ENCODE assay signal across 21 cellular contexts in the genomic region with DNA sequence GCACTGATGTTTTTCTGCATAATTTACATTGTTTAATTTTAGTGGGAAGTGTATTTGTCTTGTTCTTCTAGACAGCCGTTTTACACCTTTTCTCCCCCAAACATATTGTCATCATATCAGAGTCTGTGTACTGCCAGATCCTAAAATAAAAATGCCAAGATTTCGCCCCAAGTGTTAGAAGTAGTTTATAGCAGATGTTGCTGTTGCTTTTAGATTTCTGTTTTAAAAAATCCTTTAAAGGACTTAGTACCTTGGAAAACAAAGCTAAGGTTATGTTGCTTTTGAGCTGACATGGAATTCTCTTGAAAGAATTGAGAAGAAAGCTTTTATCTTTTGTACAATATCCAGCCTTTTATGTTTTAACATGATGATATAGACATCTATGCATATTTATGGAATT. TPM values are rescaled to one million over a fixed set of nuclear protein-coding genes. Genes with fewer than 3 reads are reported as not detected.
DNase-seq lines count a peak whose midpoint lies in the region; ATAC-seq and TF ChIP-seq lines count a peak whose summit lies in the region.
"Had no signal": no experiment of that assay in that cellular context is flagged by ENCODE, and none has a peak within 500 bp of the region (broad histone marks: within the 10 kb centered on the region; RNA-seq: fewer than 3 reads in every experiment).

No MANE protein-coding gene starts in this region.

- ATAC-seq in activated T-helper 17 cell treated with anti-CD3 and anti-CD28 coated beads, Interleukin-2, amount 50 U/mL, for 72 hours (replicated peaks): no peak
- ATAC-seq in GM18505 (IDR thresholded peaks at IDR 0.05; ENCODE audit: unreplicated experiment) (no peak), GM21619 (IDR thresholded peaks at IDR 0.05; ENCODE audit: unreplicated experiment) (no peak)
- ATAC-seq: CD8-positive, alpha-beta T cell had no signal

- H3K27ac Mint-ChIP-seq in activated T-helper 17 cell treated with anti-CD3 and anti-CD28 coated beads, Interleukin-2, amount 50 U/mL, for 72 hours: peak overlapping the region; percentile 22
- H3K27ac Mint-ChIP-seq: B cell; CD8-positive, alpha-beta T cell had no signal

- in situ Hi-C loops in G401 (cut with HindIII; ENCODE audit: low sequenced_read_pairs): no loop called here

- H3K36me3 Mint-ChIP-seq in activated T-helper 17 cell treated with anti-CD3 and anti-CD28 coated beads, Interleukin-2, amount 50 U/mL, for 72 hours (ENCODE audit: low read depth): peaks cover 65% of the 10 kb centered on the region

- no peaks in the 10 kb centered on the region for H3K27me3 ChIP-seq in dorsolateral prefrontal cortex
- H3K27me3 ChIP-seq: BLaER1 had no signal

- peak overlapping the region in 5 of 59 donors; percentile 2 to 25 (median 19) for H3K4me3 ChIP-seq in dorsolateral prefrontal cortex
- H3K4me3 ChIP-seq: BLaER1, GM23248 had no signal

- H3K9me3 Mint-ChIP-seq in activated T-helper 17 cell treated with anti-CD3 and anti-CD28 coated beads, Interleukin-2, amount 50 U/mL, for 72 hours: no peaks in the 10 kb centered on the region
- H3K9me3 Mint-ChIP-seq: CD4-positive, CD25-positive, alpha-beta regulatory T cell; CD8-positive, alpha-beta T cell had no signal

- no peak for TF ChIP-seq CTCF in dorsolateral prefrontal cortex (IDR thresholded peaks at IDR 0.05 in 54 of 56, conservative IDR thresholded peaks at IDR 0.05 in 2 of 56; ENCODE audit: low read depth in 1 of 56, partially characterized antibody in 56 of 56)

- no peak for TF ChIP-seq POLR2A in GM18505 (IDR thresholded peaks at IDR 0.05; ENCODE audit: borderline replicate concordance, extremely low read depth, insufficient read depth, insufficient read length)

- DNase-seq in G401 (ENCODE audit: low spot score) (peak; percentile 68), dorsolateral prefrontal cortex (no peak), middle frontal gyrus (ENCODE audit: extremely low spot score, low spot score) (peak; percentile 22), NCI-H524 (lab: John Stamatoyannopoulos, UW) (no peak), AML-193 (lab: John Stamatoyannopoulos, UW) (no peak)
- DNase-seq: Caco-2; CD4-positive, CD25-positive, alpha-beta regulatory T cell; CD8-positive, alpha-beta T cell; DMS 273 treated with DMSO at 0.1 percent for 48 hours; DMS79; EL; GF-D8; GM23248; H7; HCEC 1CT had no signal

- H3K4me3 Mint-ChIP-seq in activated T-helper 17 cell treated with anti-CD3 and anti-CD28 coated beads, Interleukin-2, amount 50 U/mL, for 72 hours: no peak overlapping the region
- H3K4me3 Mint-ChIP-seq: B cell; CD4-positive, CD25-positive, alpha-beta regulatory T cell; CD8-positive, alpha-beta T cell had no signal

- H3K4me1 Mint-ChIP-seq in activated T-helper 17 cell treated with anti-CD3 and anti-CD28 coated beads, Interleukin-2, amount 50 U/mL, for 72 hours: peaks cover 8% of the 10 kb centered on the region

- peak overlapping the region in 53 of 59 donors; percentile 3 to 78 (median 58) for H3K27ac ChIP-seq in dorsolateral prefrontal cortex
- H3K27ac ChIP-seq: BLaER1, C4-2B, GM23248 had no signal

- no peaks in the 10 kb centered on the region for H3K27me3 Mint-ChIP-seq in activated T-helper 17 cell treated with anti-CD3 and anti-CD28 coated beads, Interleukin-2, amount 50 U/mL, for 72 hours
- H3K27me3 Mint-ChIP-seq: B cell; CD4-positive, CD25-positive, alpha-beta regulatory T cell had no signal

- intact Hi-C loops in dorsolateral prefrontal cortex (cut with DNase I): no loop called here

RNA-seq across cellular contexts. Expression of a gene that starts 36.1 kb away (rescaled TPM):
- total RNA-seq in G401 (2014; rRNA removed; shearing (Covaris generic)): 2.1 and 3.3 TPM in 2 replicates
- 10 to 100 TPM; 35.6 to 44.7 TPM for total RNA-seq in activated T-helper 17 cell treated with anti-CD3 and anti-CD28 coated beads, Interleukin-2, amount 50 U/mL, for 72 hours
- total RNA-seq in dorsolateral prefrontal cortex: 100 to 1,000 TPM in 1 of 120 experiments, 10 to 100 TPM in 119; 42.6 to 115 (median 62.1) TPM

Comparison
In these comparisons a context has a peak if more than half of its experiments do, and no peak if none do; other contexts are left out.
1. DNase-seq: peak in G401 (single experiment) and middle frontal gyrus (single experiment); none in dorsolateral prefrontal cortex (0 of 10), NCI-H524 (0 of 2) and AML-193 (0 of 2).